Comparison of ENCODE assay signal across 10 cellular contexts in genomic region chr1:100721502-100722205, GRCh38. TPM values are rescaled to one million over a fixed set of nuclear protein-coding genes. Genes with fewer than 3 reads are reported as not detected.
A peak's percentile ranks its signal among the peaks of the same experiment; 100 is the strongest.
DNase-seq lines count a peak whose midpoint lies in the region; ATAC-seq, FAIRE-seq and TF ChIP-seq lines count a peak whose summit lies in the region.
"Had no signal": no experiment of that assay in that cellular context is flagged by ENCODE, and none has a peak within 500 bp of the region (broad histone marks: within the 10 kb centered on the region; RNA-seq: fewer than 3 reads in every experiment).

No MANE protein-coding gene starts in this region.

- H3K36me3 ChIP-seq in bronchial epithelial cell (ENCODE audit: control insufficient read depth, insufficient read depth, low read length) (no peaks in the 10 kb centered on the region), liver (ENCODE audit: control insufficient read depth in 4 of 4, insufficient read depth in 3 of 4, low read depth in 1 of 4, low read length in 3 of 4) (no peaks in the 10 kb centered on the region), tibial nerve (peaks cover 0 to 10% (median 0%) of the 10 kb centered on the region in 3 donors)

- H3K4me1 ChIP-seq in liver (ENCODE audit: control insufficient read depth in 4 of 4, insufficient read depth in 4 of 4, low read length in 3 of 4) = peaks cover 0 to 9% (median 0%) of the 10 kb centered on the region in 4 donors
- H3K4me1 ChIP-seq in tibial nerve = peaks cover 0 to 35% (median 0%) of the 10 kb centered on the region in 4 donors

- H3K4me3 ChIP-seq in bronchial epithelial cell (ENCODE audit: low read depth, low read length) = no peak overlapping the region
- peak overlapping the region; percentile 11 to 54 (median 43) for H3K4me3 ChIP-seq in liver (ENCODE audit: low read depth in 1 of 3, low read length in 3 of 3)
- H3K4me3 ChIP-seq in tibial nerve = peak overlapping the region; percentile 4 to 39 (median 26)

- H3K27me3 ChIP-seq in bronchial epithelial cell (ENCODE audit: control insufficient read depth, insufficient read depth, low read length) (no peaks in the 10 kb centered on the region), liver (ENCODE audit: control insufficient read depth in 4 of 4, insufficient read depth in 4 of 4, low read length in 3 of 4) (no peaks in the 10 kb centered on the region), tibial nerve (no peaks in the 10 kb centered on the region)

- no peak for FAIRE-seq in bronchial epithelial cell (lab: Jason Lieb, UNC)

- no peak for TF ChIP-seq CTCF in bronchial epithelial cell (IDR thresholded peaks at IDR 0.05; ENCODE audit: insufficient read depth, low read length, severe bottlenecking)
- TF ChIP-seq CTCF in liver (IDR thresholded peaks at IDR 0.05; ENCODE audit: low read depth, low read length, missing input control) = no peak
- TF ChIP-seq CTCF in tibial nerve (IDR thresholded peaks at IDR 0.05) = no peak

- H3K9me3 ChIP-seq in liver (ENCODE audit: control insufficient read depth in 4 of 4, low read length in 3 of 4) (no peaks in the 10 kb centered on the region), tibial nerve (no peaks in the 10 kb centered on the region)

- H3K27ac ChIP-seq in liver (ENCODE audit: low read depth in 1 of 2, low read length in 2 of 2) (no peak overlapping the region), tibial nerve (peak overlapping the region in 2 of 4 donors; percentile 38 to 48)

- H3K9ac ChIP-seq in liver (ENCODE audit: low read depth in 1 of 2, low read length in 2 of 2) = peak overlapping the region in 1 of 2 donors; percentile 49

- peak in 1 of 2 donors; percentile 25 for TF ChIP-seq RAD21 in liver (IDR thresholded peaks at IDR 0.05)

- 22% methylated on average over 9 of the region's 9 CpGs for WGBS in liver
- WGBS in tibial nerve, 2 donors = 20 to 26% methylated on average over 9 of the region's 9 CpGs

- no peak for TF ChIP-seq POLR2A in tibial nerve (IDR thresholded peaks at IDR 0.05)

- TF ChIP-seq EP300 in tibial nerve (IDR thresholded peaks at IDR 0.05) = peak in 1 of 2 donors; percentile 39

- ATAC-seq in GM21723 (IDR thresholded peaks at IDR 0.05; ENCODE audit: unreplicated experiment) = no peak

- peak; percentile 78 for DNase-seq in LHCN-M2 (ENCODE audit: low read depth)
- DNase-seq in bronchial epithelial cell (ENCODE audit: low read depth) = peak; percentile 36
- DNase-seq in tibial nerve (ENCODE audit: low spot score in 2 of 2) = peak; percentile 14 to 59
- DNase-seq in COLO668 (lab: John Stamatoyannopoulos, UW; ENCODE audit: unreplicated experiment) = no peak
- DNase-seq in cerebellum (ENCODE audit: low spot score) = no peak
- no peak for DNase-seq in D341Med (ENCODE audit: low spot score)
- DNase-seq: glutamatergic neuron, NCI-H510A had no signal

TF ChIP-seq in liver, 16 proteins besides CTCF, POLR2A, EP300 and RAD21:
- TF ChIP-seq MAX (IDR thresholded peaks at IDR 0.05) (no peak), SP1 (IDR thresholded peaks at IDR 0.05) (no peak), REST (IDR thresholded peaks at IDR 0.05) (no peak), GABPA (IDR thresholded peaks at IDR 0.05 in 1 of 2, conservative IDR thresholded peaks at IDR 0.05 in 1 of 2) (no peak), HNF4A (conservative IDR thresholded peaks at IDR 0.05) (no peak), RXRA (IDR thresholded peaks at IDR 0.05) (no peak), HNF4G (IDR thresholded peaks at IDR 0.05) (no peak), EGR1 (IDR thresholded peaks at IDR 0.05; ENCODE audit: low read depth in 2 of 2) (no peak), FOXA1 (IDR thresholded peaks at IDR 0.05) (no peak), YY1 (IDR thresholded peaks at IDR 0.05) (no peak), JUND (IDR thresholded peaks at IDR 0.05) (no peak), NR2F2 (IDR thresholded peaks at IDR 0.05) (no peak)
- TF ChIP-seq, protein P1, sequence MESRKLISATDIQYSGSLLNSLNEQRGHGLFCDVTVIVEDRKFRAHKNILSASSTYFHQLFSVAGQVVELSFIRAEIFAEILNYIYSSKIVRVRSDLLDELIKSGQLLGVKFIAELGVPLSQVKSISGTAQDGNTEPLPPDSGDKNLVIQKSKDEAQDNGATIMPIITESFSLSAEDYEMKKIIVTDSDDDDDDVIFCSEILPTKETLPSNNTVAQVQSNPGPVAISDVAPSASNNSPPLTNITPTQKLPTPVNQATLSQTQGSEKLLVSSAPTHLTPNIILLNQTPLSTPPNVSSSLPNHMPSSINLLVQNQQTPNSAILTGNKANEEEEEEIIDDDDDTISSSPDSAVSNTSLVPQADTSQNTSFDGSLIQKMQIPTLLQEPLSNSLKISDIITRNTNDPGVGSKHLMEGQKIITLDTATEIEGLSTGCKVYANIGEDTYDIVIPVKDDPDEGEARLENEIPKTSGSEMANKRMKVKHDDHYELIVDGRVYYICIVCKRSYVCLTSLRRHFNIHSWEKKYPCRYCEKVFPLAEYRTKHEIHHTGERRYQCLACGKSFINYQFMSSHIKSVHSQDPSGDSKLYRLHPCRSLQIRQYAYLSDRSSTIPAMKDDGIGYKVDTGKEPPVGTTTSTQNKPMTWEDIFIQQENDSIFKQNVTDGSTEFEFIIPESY (IDR thresholded peaks at IDR 0.05) = no peak

RNA-seq across cellular contexts. Expression of gene VCAM1, which starts 2.1 kb away (rescaled TPM):
- 0.51 and 0.63 TPM in 2 replicates for total RNA-seq in LHCN-M2 (2014; rRNA removed)
- 0.32 TPM for polyA plus RNA-seq in LHCN-M2 (2012)
- 0.13 and 1.8 TPM in 2 replicates for total RNA-seq in bronchial epithelial cell
- total RNA-seq in liver = 100 to 1,000 TPM in 1 of 2 donors, 10 to 100 TPM in 1; 30.7 to 159 TPM
- polyA plus RNA-seq in liver = 10 to 100 TPM in 1 of 2 donors, 1 to 10 TPM in 1; 3.3 to 16.8 TPM
- total RNA-seq in tibial nerve = 10 to 100 TPM in 2 of 4 donors, 1 to 10 TPM in 2; 5.1 to 21.2 (median 9.8) TPM
- 22.4 TPM for total RNA-seq in cerebellum

Comparison
In these comparisons a context has a peak if more than half of its experiments do, and no peak if none do; other contexts are left out.
1. DNase-seq: peak in LHCN-M2 (single experiment), bronchial epithelial cell (single experiment) and tibial nerve (2 of 2); none in COLO668 (single experiment), cerebellum (single experiment) and D341Med (single experiment).